ENCODE assay signal across 1 cellular context in the genomic region with DNA sequence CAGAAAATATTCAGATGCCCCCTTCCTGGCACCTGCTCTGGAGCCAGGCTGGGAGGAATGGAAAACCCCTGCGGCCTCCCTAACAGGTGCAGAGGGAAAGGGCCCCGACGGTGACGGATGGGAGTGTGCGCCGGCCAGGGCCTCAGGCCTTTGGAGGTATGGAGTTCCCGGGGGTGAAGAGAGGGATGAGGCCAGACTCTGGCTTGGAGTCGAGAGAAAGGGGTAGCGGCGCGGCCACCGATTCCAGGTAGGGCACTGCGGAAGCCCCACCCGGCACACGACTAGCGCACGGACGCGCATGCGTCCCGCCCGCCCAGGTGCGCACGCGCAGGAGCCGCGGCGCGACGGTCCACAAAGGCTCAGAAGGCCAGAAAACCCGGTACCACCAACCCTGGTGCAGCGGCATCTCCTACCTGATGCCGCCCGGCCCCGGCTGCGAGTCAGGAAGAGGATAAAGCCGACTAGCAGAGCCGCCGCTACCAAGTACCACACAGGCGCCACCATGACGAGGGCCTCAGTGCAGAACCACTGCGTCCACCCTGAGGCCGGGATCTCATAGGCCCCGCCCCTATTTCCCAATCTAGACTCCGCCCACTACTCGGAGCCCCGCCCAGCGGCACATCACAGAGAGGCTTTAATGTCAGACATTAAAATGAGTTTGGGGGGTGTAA.
TF ChIP-seq lines count a peak whose summit lies in the region.

A gene (minus strand): TSS at position 559 of the 671 bp plus-strand sequence. CDS start 55 bp downstream, at position 504.

TF ChIP-seq in IMR-90, 13 proteins besides CTCF, POLR2A, EP300 and RAD21 (continued from another document):
- TF ChIP-seq FOS (IDR thresholded peaks at IDR 0.05; ENCODE audit: low read depth, low read length) (0 out of 2 replicates have a peak, but pooled peaks have one; percentile 15), RCOR1 (IDR thresholded peaks at IDR 0.05; ENCODE audit: insufficient replicate concordance, low read length) (no peak)
- TF ChIP-seq, protein P1, sequence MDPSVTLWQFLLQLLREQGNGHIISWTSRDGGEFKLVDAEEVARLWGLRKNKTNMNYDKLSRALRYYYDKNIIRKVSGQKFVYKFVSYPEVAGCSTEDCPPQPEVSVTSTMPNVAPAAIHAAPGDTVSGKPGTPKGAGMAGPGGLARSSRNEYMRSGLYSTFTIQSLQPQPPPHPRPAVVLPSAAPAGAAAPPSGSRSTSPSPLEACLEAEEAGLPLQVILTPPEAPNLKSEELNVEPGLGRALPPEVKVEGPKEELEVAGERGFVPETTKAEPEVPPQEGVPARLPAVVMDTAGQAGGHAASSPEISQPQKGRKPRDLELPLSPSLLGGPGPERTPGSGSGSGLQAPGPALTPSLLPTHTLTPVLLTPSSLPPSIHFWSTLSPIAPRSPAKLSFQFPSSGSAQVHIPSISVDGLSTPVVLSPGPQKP (IDR thresholded peaks at IDR 0.05; ENCODE audit: borderline replicate concordance, low read depth, low read length) = no peak
